Comparison of ENCODE assay signal across 19 cellular contexts in genomic region chr10:84166620-84167288, GRCh38. TPM values are rescaled to one million over a fixed set of nuclear protein-coding genes. Genes with fewer than 3 reads are reported as not detected.
DNase-seq lines count a peak whose midpoint lies in the region; ATAC-seq and TF ChIP-seq lines count a peak whose summit lies in the region.
"Had no signal": no experiment of that assay in that cellular context is flagged by ENCODE, and none has a peak within 500 bp of the region (broad histone marks: within the 10 kb centered on the region; RNA-seq: fewer than 3 reads in every experiment).

No MANE protein-coding gene starts in this region.

- H3K36me3 ChIP-seq in vagina, result no peaks in the 10 kb centered on the region
- H3K36me3 ChIP-seq: BLaER1, esophagus muscularis mucosa had no signal

- no peaks in the 10 kb centered on the region for H3K9me3 ChIP-seq in vagina
- H3K9me3 ChIP-seq: esophagus muscularis mucosa, psoas muscle had no signal

- H3K4me3 ChIP-seq in vagina, result no peak overlapping the region
- H3K4me3 ChIP-seq: BLaER1, esophagus muscularis mucosa, psoas muscle had no signal

- peak; percentile 39 for ATAC-seq in GM18868 (IDR thresholded peaks at IDR 0.05; ENCODE audit: unreplicated experiment)
- ATAC-seq in GM21737 (IDR thresholded peaks at IDR 0.05; ENCODE audit: unreplicated experiment), result peak; percentile 52
- ATAC-seq in HG03139 (IDR thresholded peaks at IDR 0.05; ENCODE audit: unreplicated experiment), result peak; percentile 42
- ATAC-seq: activated CD8-positive, alpha-beta T cell treated with anti-CD3 and anti-CD28 coated beads for 36 hours; PC-3; psoas muscle had no signal

- TF ChIP-seq POLR2A in vagina (IDR thresholded peaks at IDR 0.05), result no peak

- intact Hi-C loops in vagina (cut with DNase I), result no loop called here

- DNase-seq in kidney glomerular epithelial cell (lab: John Stamatoyannopoulos, UW) (peak; percentile 35), vagina (ENCODE audit: extremely low spot score in 2 of 2) (no peak)
- no peak for DNase-seq in stimulated activated naive CD4-positive, alpha-beta T cell (lab: John Stamatoyannopoulos, UW)
- DNase-seq in stimulated activated CD4-positive, alpha-beta T cell treated with anti-CD3 and anti-CD28 coated beads, Interleukin-4, amount 100 ng/mL, for 4 hours, result no peak
- DNase-seq in stimulated activated CD4-positive, alpha-beta T cell treated with anti-CD3 and anti-CD28 coated beads, Interleukin-12 subunit alpha, Interleukin-12 subunit beta, amount 100 ng/mL, for 4 hours, result no peak
- DNase-seq: activated CD8-positive, alpha-beta T cell treated with anti-CD3 and anti-CD28 coated beads for 36 hours; activated naive CD4-positive, alpha-beta T cell treated with Interleukin-2 at 50 U/mL for 16 hours; NCI-H2171 treated with DMSO at 0.1 percent for 48 hours; PC-3; psoas muscle; stimulated activated CD4-positive, alpha-beta T cell treated with anti-CD3 and anti-CD28 coated beads, Interleukin-4, amount 100 ng/mL, for 24 hours; T-helper 9 cell had no signal

- no peaks in the 10 kb centered on the region for H3K27me3 ChIP-seq in vagina
- H3K27me3 ChIP-seq: BLaER1 had no signal

- H3K4me1 ChIP-seq in vagina, result no peaks in the 10 kb centered on the region
- H3K4me1 ChIP-seq: BLaER1, esophagus muscularis mucosa, psoas muscle had no signal

- H3K27ac ChIP-seq in vagina, result no peak overlapping the region
- H3K27ac ChIP-seq: BLaER1, esophagus muscularis mucosa, psoas muscle had no signal

- no peak for TF ChIP-seq CTCF in vagina (IDR thresholded peaks at IDR 0.05)

RNA-seq across cellular contexts. Expression of gene GPR15LG, which starts 6.8 kb away (rescaled TPM):
- total RNA-seq in vagina, result 98.0 TPM
- total RNA-seq: activated CD8-positive, alpha-beta T cell treated with anti-CD3 and anti-CD28 coated beads for 36 hours; cardiac septum; esophagus muscularis mucosa; G401; PC-3; psoas muscle had no signal

RNA-seq across cellular contexts. Expression of gene GHITM, which starts 27.4 kb away (rescaled TPM):
- 87.9 TPM for total RNA-seq in vagina

RNA-seq across cellular contexts. Expression of gene CDHR1, which starts 27.6 kb away (rescaled TPM):
- 6.4 TPM for total RNA-seq in vagina
- total RNA-seq: G401, PC-3 had no signal

RNA-seq across cellular contexts. Expression of gene LRIT2, which starts 58.6 kb away (rescaled TPM):
- not detected for total RNA-seq in vagina
- total RNA-seq: activated CD8-positive, alpha-beta T cell treated with anti-CD3 and anti-CD28 coated beads for 36 hours; cardiac septum; G401; PC-3; psoas muscle had no signal
